ENCODE assay signal across 11 cellular contexts in the genomic region with DNA sequence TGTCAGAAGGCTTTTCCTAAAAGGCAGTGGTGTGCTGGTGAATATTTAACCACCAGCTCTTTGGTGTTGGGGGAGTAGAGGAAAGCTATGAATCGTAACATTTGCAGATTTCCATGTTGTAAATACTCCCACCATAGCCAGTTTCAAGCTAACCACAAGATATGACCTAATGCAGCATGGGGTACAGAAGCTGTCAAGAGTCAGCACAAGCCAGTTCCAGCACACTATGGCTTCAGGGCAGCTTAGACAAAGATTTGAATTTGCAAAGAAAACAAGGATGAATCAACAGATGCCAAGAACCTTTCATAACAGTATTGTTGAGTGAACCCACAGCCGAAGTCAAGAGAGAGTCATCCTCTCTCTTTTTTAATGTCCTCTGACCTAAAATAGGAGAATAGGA. TPM values are rescaled to one million over a fixed set of nuclear protein-coding genes. Genes with fewer than 3 reads are reported as not detected.
DNase-seq lines count a peak whose midpoint lies in the region; ATAC-seq and TF ChIP-seq lines count a peak whose summit lies in the region.
"Had no signal": no experiment of that assay in that cellular context is flagged by ENCODE, and none has a peak within 500 bp of the region (broad histone marks: within the 10 kb centered on the region; RNA-seq: fewer than 3 reads in every experiment).

No MANE protein-coding gene starts in this region.

- H3K27ac Mint-ChIP-seq in activated T-cell treated with anti-CD3 and anti-CD28 coated beads, Interleukin-2, amount 50 U/mL, for 72 hours: no peak overlapping the region
- H3K27ac Mint-ChIP-seq: endodermal cell, T-cell had no signal

- no peaks in the 10 kb centered on the region for H3K27me3 ChIP-seq in SJCRH30
- no peaks in the 10 kb centered on the region for H3K27me3 ChIP-seq in subcutaneous abdominal adipose tissue (ENCODE audit: control insufficient read depth in 5 of 5, insufficient read depth in 4 of 5, low read length in 5 of 5)

- peaks cover 8% of the 10 kb centered on the region for H3K4me1 Mint-ChIP-seq in activated T-cell treated with anti-CD3 and anti-CD28 coated beads, Interleukin-2, amount 50 U/mL, for 72 hours (ENCODE audit: low read depth)
- H3K4me1 Mint-ChIP-seq: T-cell had no signal

- no peak overlapping the region for H3K4me3 Mint-ChIP-seq in activated T-cell treated with anti-CD3 and anti-CD28 coated beads, Interleukin-2, amount 50 U/mL, for 72 hours
- H3K4me3 Mint-ChIP-seq: activated T-cell treated with anti-CD3 and anti-CD28 coated beads, Interleukin-2, amount 50 U/mL, for 4 hours; endodermal cell; T-cell had no signal

- H3K36me3 ChIP-seq in SJCRH30 (no peaks in the 10 kb centered on the region; the same call in 1 of the 2 replicates), subcutaneous abdominal adipose tissue (ENCODE audit: control insufficient read depth in 5 of 5, insufficient read depth in 5 of 5, low read length in 5 of 5) (no peaks in the 10 kb centered on the region)

- H3K36me3 Mint-ChIP-seq in activated T-cell treated with anti-CD3 and anti-CD28 coated beads, Interleukin-2, amount 50 U/mL, for 72 hours (ENCODE audit: insufficient read depth in 2 of 2): no peaks in the 10 kb centered on the region
- H3K36me3 Mint-ChIP-seq: T-cell had no signal

- peaks cover 11% of the 10 kb centered on the region for H3K4me1 ChIP-seq in SJCRH30
- peaks cover 0 to 34% (median 14%) of the 10 kb centered on the region in 5 donors for H3K4me1 ChIP-seq in subcutaneous abdominal adipose tissue (ENCODE audit: control insufficient read depth in 5 of 5, insufficient read depth in 5 of 5, low read length in 5 of 5)

- H3K27me3 Mint-ChIP-seq in activated T-cell treated with anti-CD3 and anti-CD28 coated beads, Interleukin-2, amount 50 U/mL, for 72 hours (ENCODE audit: low read depth): peaks cover 76% of the 10 kb centered on the region

- H3K9ac ChIP-seq in subcutaneous abdominal adipose tissue (ENCODE audit: low read length in 5 of 5): no peak overlapping the region

- no peak overlapping the region for H3K4me3 ChIP-seq in SJCRH30
- H3K4me3 ChIP-seq in fibroblast of villous mesenchyme (ENCODE audit: low read depth, low read length): no peak overlapping the region
- H3K4me3 ChIP-seq in subcutaneous abdominal adipose tissue (ENCODE audit: low read depth in 1 of 5, low read length in 5 of 5): no peak overlapping the region

- H3K27ac ChIP-seq in SJCRH30 (no peak overlapping the region), subcutaneous abdominal adipose tissue (ENCODE audit: low read depth, low read length) (peak overlapping the region; percentile 64)

- no peak for DNase-seq in activated T-cell treated with anti-CD3 and anti-CD28 coated beads, Interleukin-2, amount 50 U/mL, for 72 hours
- no peak for DNase-seq in activated T-cell treated with anti-CD3 and anti-CD28 coated beads, Interleukin-2, amount 50 U/mL, for 1 hour
- peak; percentile 33 to 50 for DNase-seq in SJCRH30
- DNase-seq in fibroblast of villous mesenchyme (ENCODE audit: low read depth): peak; percentile 91
- no peak for DNase-seq in activated CD8-positive, alpha-beta memory T cell treated with anti-CD3 and anti-CD28 coated beads for 24 hours
- no peak for DNase-seq in NCI-H187 (lab: John Stamatoyannopoulos, UW)
- DNase-seq: activated T-cell treated with anti-CD3 and anti-CD28 coated beads, Interleukin-2, amount 50 U/mL, for 4 hours; endodermal cell; T-cell had no signal

- H3K9me3 ChIP-seq in SJCRH30 (replicated peaks) (peaks cover 8% of the 10 kb centered on the region; the same call in 1 of the 2 replicates), subcutaneous abdominal adipose tissue (ENCODE audit: control insufficient read depth in 5 of 5, low read length in 5 of 5) (peaks cover 0 to 4% (median 0%) of the 10 kb centered on the region in 5 donors)

- ATAC-seq in activated T-cell treated with anti-CD3 and anti-CD28 coated beads, Interleukin-2, amount 50 U/mL, for 72 hours (replicated peaks in 1 of 2): peak; percentile 72 to 86
- ATAC-seq in GM19328 (IDR thresholded peaks at IDR 0.05; ENCODE audit: unreplicated experiment): no peak
- ATAC-seq: T-cell had no signal

- no peak for TF ChIP-seq CTCF in fibroblast of villous mesenchyme (IDR thresholded peaks at IDR 0.05; ENCODE audit: insufficient read depth, low read depth, low read length)

- H3K9me3 Mint-ChIP-seq in activated T-cell treated with anti-CD3 and anti-CD28 coated beads, Interleukin-2, amount 50 U/mL, for 72 hours: no peaks in the 10 kb centered on the region
- H3K9me3 Mint-ChIP-seq: activated T-cell treated with anti-CD3 and anti-CD28 coated beads, Interleukin-2, amount 50 U/mL, for 4 hours; T-cell had no signal

RNA-seq across cellular contexts. Expression of gene COMMD9, which starts 40.0 kb away (rescaled TPM):
- 10 to 100 TPM; 25.7 to 26.7 TPM for total RNA-seq in activated T-cell treated with anti-CD3 and anti-CD28 coated beads, Interleukin-2, amount 50 U/mL, for 72 hours
- 52.2 and 63.4 TPM in 2 replicates for total RNA-seq in SJCRH30 (2014; rRNA removed; shearing (Covaris generic))
- 35.4 and 49.0 TPM in 2 replicates for total RNA-seq in fibroblast of villous mesenchyme

RNA-seq across cellular contexts. Expression of gene PRR5L, which starts 46.8 kb away (rescaled TPM):
- 10 to 100 TPM; 14.2 to 14.6 TPM for total RNA-seq in activated T-cell treated with anti-CD3 and anti-CD28 coated beads, Interleukin-2, amount 50 U/mL, for 72 hours
- 7.2 and 10.0 TPM in 2 replicates for total RNA-seq in SJCRH30 (2014; rRNA removed; shearing (Covaris generic))
- total RNA-seq in fibroblast of villous mesenchyme: 35.4 and 57.0 TPM in 2 replicates

Comparison
In these comparisons a context has a peak if more than half of its experiments do, and no peak if none do; other contexts are left out.
1. DNase-seq: peak in SJCRH30 (2 of 2) and fibroblast of villous mesenchyme (single experiment); none in activated T-cell treated with anti-CD3 and anti-CD28 coated beads, Interleukin-2, amount 50 U/mL, for 72 hours (0 of 2), activated T-cell treated with anti-CD3 and anti-CD28 coated beads, Interleukin-2, amount 50 U/mL, for 1 hour (single experiment), activated CD8-positive, alpha-beta memory T cell treated with anti-CD3 and anti-CD28 coated beads for 24 hours (single experiment) and NCI-H187 (0 of 2).